ENCODE assay signal across 8 cellular contexts in the genomic region with DNA sequence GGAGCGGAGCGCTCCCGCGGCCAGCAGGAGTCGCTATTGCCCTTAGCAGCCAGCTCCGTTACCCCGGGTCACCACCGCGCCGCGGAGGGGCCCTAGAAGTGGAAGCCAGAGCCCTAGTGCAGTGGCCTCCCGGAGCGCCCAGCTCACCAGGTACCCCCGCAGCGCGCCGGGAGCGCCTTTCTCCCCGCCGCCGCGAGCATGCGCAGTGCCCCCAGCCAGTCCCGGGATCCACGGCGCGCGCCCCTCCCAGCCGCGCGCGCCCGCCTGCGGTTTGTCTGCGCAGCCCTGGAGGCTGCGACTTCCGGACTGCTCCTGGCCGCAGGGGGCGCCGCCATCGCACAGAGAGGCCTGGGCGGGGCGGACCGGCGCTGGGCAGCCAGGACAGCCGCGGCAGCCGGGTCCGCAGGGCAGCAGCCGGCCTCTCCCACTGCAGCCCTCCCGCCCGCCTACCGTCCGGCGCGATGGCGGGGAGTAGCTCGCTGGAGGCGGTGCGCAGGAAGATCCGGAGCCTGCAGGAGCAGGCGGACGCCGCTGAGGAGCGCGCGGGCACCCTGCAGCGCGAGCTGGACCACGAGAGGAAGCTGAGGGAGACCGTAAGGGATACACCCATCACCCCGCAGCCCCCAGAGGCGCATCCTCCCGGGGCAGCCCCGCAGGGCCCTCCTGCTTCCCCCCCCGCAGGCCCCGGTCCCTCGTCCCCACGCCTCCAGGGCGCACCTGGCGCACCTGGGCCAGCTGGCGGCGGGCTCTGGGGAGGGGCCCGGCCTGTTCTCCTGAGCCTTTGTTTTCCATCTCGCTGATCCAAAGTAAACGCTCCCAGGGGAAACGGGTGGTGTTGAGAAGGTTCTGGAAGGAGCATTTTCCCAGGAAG. TPM values are rescaled to one million over a fixed set of nuclear protein-coding genes. Genes with fewer than 3 reads are reported as not detected.
DNase-seq lines count a peak whose midpoint lies in the region; ATAC-seq and TF ChIP-seq lines count a peak whose summit lies in the region.

No MANE protein-coding gene starts in this region.

- ATAC-seq in GM19023 (IDR thresholded peaks at IDR 0.05; ENCODE audit: unreplicated experiment), result peak; percentile 86
- peak; percentile 78 for ATAC-seq in HG03196 (IDR thresholded peaks at IDR 0.05; ENCODE audit: unreplicated experiment)

- TF ChIP-seq CTCF in AG09319 (IDR thresholded peaks at IDR 0.05; ENCODE audit: low read depth, low read length), result peak; percentile 96

- DNase-seq in AG09319 (ENCODE audit: extremely low read depth, low read depth) (peak; percentile 82), NCI-H345 (lab: John Stamatoyannopoulos, UW) (peak; percentile 93), cerebellum (ENCODE audit: low spot score) (peak; percentile 86), kidney tubule cell (ENCODE audit: low spot score) (peak; percentile 96)
- DNase-seq in activated CD4-positive, CD25-positive, alpha-beta regulatory T cell treated with anti-CD3 and anti-CD28 coated beads, Interleukin-2, amount 50 U/mL, for 72 hours, result peak; percentile 85
- peak; percentile 57 to 75 for DNase-seq in stimulated activated CD4-positive, alpha-beta T cell treated with anti-CD3 and anti-CD28 coated beads, Interleukin-1b, Interleukin-23, amount 100 ng/mL, for 1 hour (ENCODE audit: low read depth in 2 of 2)

RNA-seq across cellular contexts. Expression of a gene that starts 5.8 kb away (rescaled TPM):
- 119 TPM for total RNA-seq in cerebellum

Comparison
In these comparisons a context has a peak if more than half of its experiments do, and no peak if none do; other contexts are left out.
1. Peak in every context shown above with its lines: DNase-seq and ATAC-seq.